ENCODE assay signal across 29 cellular contexts in the genomic region with DNA sequence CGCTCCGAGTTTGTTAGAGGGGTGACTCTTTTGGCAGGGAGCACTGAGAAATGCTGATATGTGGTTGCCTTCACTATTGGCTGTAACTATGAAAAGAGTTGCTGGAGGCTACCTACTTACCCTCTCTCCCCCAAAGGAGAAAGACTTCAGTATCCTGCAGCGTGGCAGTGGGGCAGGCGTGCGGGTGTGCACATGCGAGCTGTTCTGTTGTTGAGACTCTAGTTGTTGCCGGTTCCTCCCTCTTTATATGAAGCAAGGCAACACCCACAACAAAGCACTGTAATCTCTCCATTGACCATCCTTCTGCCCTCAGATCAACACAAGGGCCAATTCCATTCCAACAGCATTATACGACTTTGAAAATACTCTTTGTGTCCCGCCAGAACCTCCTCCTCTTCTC.
"Had no signal": no experiment of that assay in that cellular context is flagged by ENCODE, and none has a peak within 500 bp of the region (broad histone marks: within the 10 kb centered on the region; RNA-seq: fewer than 3 reads in every experiment).

No MANE protein-coding gene starts in this region.

- H3K27ac Mint-ChIP-seq: activated naive CD8-positive, alpha-beta T cell; brain; immature natural killer cell; natural killer cell; neural progenitor cell; stimulated activated memory B cell treated with anti-CD40 and anti-IgM and Interleukin-4, amounts not matched to agents 10 μg/mL and 1 μg/mL and 100 μg/mL, for 72 hours; stimulated activated naive CD8-positive, alpha-beta T cell treated with anti-CD3 and anti-CD28 coated beads, Interleukin-15, amount 100 ng/mL, for 72 hours; T-helper 1 cell treated with Interleukin-12 subunit alpha and Interleukin-12 subunit beta and Interleukin-4 antibody, amounts not matched to agents 30 μg/mL and 1 μg/mL, for 36 hours had no signal

- ATAC-seq: activated CD4-positive, CD25-positive, alpha-beta regulatory T cell treated with anti-CD3 and anti-CD28 coated beads, Interleukin-2, amount 50 U/mL, for 24 hours; natural killer cell; right lobe of liver; stimulated activated memory B cell treated with anti-CD40 and anti-IgM and Interleukin-4, amounts not matched to agents 10 μg/mL and 1 μg/mL and 100 μg/mL, for 72 hours; stimulated activated naive CD8-positive, alpha-beta T cell treated with anti-CD3 and anti-CD28 coated beads, Interleukin-15, amount 100 ng/mL, for 72 hours had no signal

- H3K9me3 Mint-ChIP-seq: immature natural killer cell; natural killer cell; stimulated activated naive CD8-positive, alpha-beta T cell treated with anti-CD3 and anti-CD28 coated beads, Interleukin-15, amount 100 ng/mL, for 72 hours; T-helper 1 cell treated with Interleukin-12 subunit alpha and Interleukin-12 subunit beta and Interleukin-4 antibody, amounts not matched to agents 30 μg/mL and 1 μg/mL, for 36 hours had no signal

- H3K9me3 ChIP-seq: right lobe of liver, thyroid gland had no signal

- DNase-seq: activated CD4-positive, alpha-beta T cell treated with anti-CD3 and anti-CD28 coated beads for 48 hours; activated CD4-positive, alpha-beta T cell treated with anti-CD3 and anti-CD28 coated beads, Interleukin-2, amount 50 U/mL, for 48 hours; activated CD8-positive, alpha-beta memory T cell treated with anti-CD3 and anti-CD28 coated beads for 24 hours; activated effector memory CD4-positive, alpha-beta T cell treated with Interleukin-2 at 50 U/mL for 16 hours; activated naive CD4-positive, alpha-beta T cell treated with Interleukin-2 at 50 U/mL for 16 hours; dorsolateral prefrontal cortex; effector memory CD4-positive, alpha-beta T cell; hypothalamus; immature natural killer cell; natural killer cell; occipital lobe; right lobe of liver; stimulated activated CD4-positive, alpha-beta T cell treated with anti-CD3 and anti-CD28 coated beads, Interleukin-1b, Interleukin-23, amount 100 ng/mL, for 48 hours; stimulated activated CD4-positive, alpha-beta T cell treated with anti-CD3 and anti-CD28 coated beads, Interleukin-4, amount 100 ng/mL, for 4 hours; stimulated activated CD8-positive, alpha-beta memory T cell treated with anti-CD3 and anti-CD28 coated beads, Interleukin-4, amount 100 ng/mL, for 48 hours; stimulated activated naive CD8-positive, alpha-beta T cell treated with anti-CD3 and anti-CD28 coated beads, Interleukin-15, amount 100 ng/mL, for 72 hours; SW 1271; T-helper 9 cell; thyroid gland had no signal

- H3K4me1 ChIP-seq: right lobe of liver had no signal

- H3K36me3 Mint-ChIP-seq: activated naive CD8-positive, alpha-beta T cell; brain; immature natural killer cell; natural killer cell; neural progenitor cell; stimulated activated memory B cell treated with anti-CD40 and anti-IgM and Interleukin-4, amounts not matched to agents 10 μg/mL and 1 μg/mL and 100 μg/mL, for 72 hours had no signal

- H3K27me3 ChIP-seq: ascending aorta, dorsolateral prefrontal cortex, neural progenitor cell, right lobe of liver, thyroid gland had no signal

- H3K27me3 Mint-ChIP-seq: activated naive CD8-positive, alpha-beta T cell; stimulated activated memory B cell treated with anti-CD40 and anti-IgM and Interleukin-4, amounts not matched to agents 10 μg/mL and 1 μg/mL and 100 μg/mL, for 72 hours; stimulated activated naive CD8-positive, alpha-beta T cell treated with anti-CD3 and anti-CD28 coated beads, Interleukin-15, amount 100 ng/mL, for 72 hours had no signal

- H3K27ac ChIP-seq: ascending aorta, dorsolateral prefrontal cortex, neural progenitor cell, right lobe of liver, thyroid gland, VCaP had no signal

- H3K4me3 Mint-ChIP-seq: activated naive CD8-positive, alpha-beta T cell; brain; immature natural killer cell; natural killer cell; neural progenitor cell; stimulated activated memory B cell treated with anti-CD40 and anti-IgM and Interleukin-4, amounts not matched to agents 10 μg/mL and 1 μg/mL and 100 μg/mL, for 72 hours; stimulated activated naive CD8-positive, alpha-beta T cell treated with anti-CD3 and anti-CD28 coated beads, Interleukin-15, amount 100 ng/mL, for 72 hours; T-helper 1 cell treated with Interleukin-12 subunit alpha and Interleukin-12 subunit beta and Interleukin-4 antibody, amounts not matched to agents 30 μg/mL and 1 μg/mL, for 36 hours had no signal

- H3K4me2 ChIP-seq: neural progenitor cell had no signal

- H3K9ac ChIP-seq: neural progenitor cell had no signal

- H3K4me3 ChIP-seq: ascending aorta, coronary artery, dorsolateral prefrontal cortex, neural progenitor cell, right lobe of liver, skin epidermis, thyroid gland had no signal

- H2AFZ ChIP-seq: neural progenitor cell had no signal

- H3K4me1 Mint-ChIP-seq: immature natural killer cell; natural killer cell; stimulated activated memory B cell treated with anti-CD40 and anti-IgM and Interleukin-4, amounts not matched to agents 10 μg/mL and 1 μg/mL and 100 μg/mL, for 72 hours; stimulated activated naive CD8-positive, alpha-beta T cell treated with anti-CD3 and anti-CD28 coated beads, Interleukin-15, amount 100 ng/mL, for 72 hours had no signal

- H3K36me3 ChIP-seq: ascending aorta, neural progenitor cell, right lobe of liver, thyroid gland had no signal
